In the genomic region with DNA sequence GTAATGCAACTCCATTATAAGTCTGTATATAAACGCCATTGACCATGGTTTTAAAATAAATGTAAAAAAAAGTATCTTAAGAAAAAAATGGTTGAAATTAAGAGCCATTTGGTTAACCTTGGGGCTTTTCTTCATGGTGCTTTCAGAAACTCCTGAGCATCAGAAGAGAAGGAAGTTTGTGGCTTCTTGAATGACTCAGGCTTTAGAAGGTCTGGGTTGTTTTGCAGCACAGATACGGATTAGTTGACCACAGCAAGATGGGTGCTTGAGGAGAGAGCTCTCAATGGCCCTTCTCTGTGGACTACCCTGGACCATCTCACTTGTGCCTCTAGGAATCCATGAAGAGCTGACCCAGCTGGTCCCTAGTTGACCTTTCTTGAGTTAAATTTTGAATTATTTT, we compare ENCODE assay signal across 1 cellular context.
TF ChIP-seq lines count a peak whose summit lies in the region.

No MANE protein-coding gene starts in this region.

TF ChIP-seq in GM12878, 131 proteins besides CTCF, POLR2A, EP300 and RAD21 (continued from another document and continues in another):
- TF ChIP-seq MEF2A (IDR thresholded peaks at IDR 0.05; ENCODE audit: insufficient read depth, low read depth, low read length) (no peak), POLR2AphosphoS5 (IDR thresholded peaks at IDR 0.05; ENCODE audit: low read length) (no peak), BCL11A (IDR thresholded peaks at IDR 0.05; ENCODE audit: low read depth, low read length) (peak; percentile 40; the same call in 1 of the 2 replicates), TCF7 (IDR thresholded peaks at IDR 0.05; ENCODE audit: borderline replicate concordance) (no peak), SMAD1 (IDR thresholded peaks at IDR 0.05; ENCODE audit: low read depth, partially characterized antibody) (no peak), JUNB (IDR thresholded peaks at IDR 0.05) (peak; percentile 68), IKZF1 (conservative IDR thresholded peaks at IDR 0.05) (no peak; the same call in 1 of the 2 replicates), IKZF2 (IDR thresholded peaks at IDR 0.05) (peak in 1 of 2 experiments; percentile 41; a peak in 1 of 4 replicates), CHD2 (IDR thresholded peaks at IDR 0.05; ENCODE audit: borderline replicate concordance, low read depth, low read length) (no peak), ASH2L (IDR thresholded peaks at IDR 0.05; ENCODE audit: borderline replicate concordance, low read depth) (no peak), RB1 (IDR thresholded peaks at IDR 0.05; ENCODE audit: borderline replicate concordance) (no peak), PAX5 (IDR thresholded peaks at IDR 0.05; ENCODE audit: borderline replicate concordance, low read depth, low read length) (no peak), MXI1 (IDR thresholded peaks at IDR 0.05; ENCODE audit: low read depth, low read length) (no peak), FOXM1 (IDR thresholded peaks at IDR 0.05; ENCODE audit: low read depth, low read length) (peak; percentile 48; the same call in 1 of the 2 replicates), SUPT20H (IDR thresholded peaks at IDR 0.05; ENCODE audit: borderline replicate concordance, control insufficient read depth, low read depth, low read length) (no peak), STAT3 (IDR thresholded peaks at IDR 0.05; ENCODE audit: low read depth, low read length) (no peak), SMAD5 (IDR thresholded peaks at IDR 0.05; ENCODE audit: low read depth) (no peak), CBFB (IDR thresholded peaks at IDR 0.05; ENCODE audit: low read depth) (0 out of 2 replicates have a peak, but pooled peaks have one; percentile 34), SPI1 (IDR thresholded peaks at IDR 0.05; ENCODE audit: borderline replicate concordance, insufficient read depth, low read depth, low read length) (no peak), ZBED1 (IDR thresholded peaks at IDR 0.05; ENCODE audit: borderline replicate concordance) (no peak), EZH2 (IDR thresholded peaks at IDR 0.05; ENCODE audit: borderline replicate concordance, control insufficient read depth, low read depth, low read length) (no peak), CREB1 (IDR thresholded peaks at IDR 0.05; ENCODE audit: low read depth) (no peak)
- TF ChIP-seq, protein P1, sequence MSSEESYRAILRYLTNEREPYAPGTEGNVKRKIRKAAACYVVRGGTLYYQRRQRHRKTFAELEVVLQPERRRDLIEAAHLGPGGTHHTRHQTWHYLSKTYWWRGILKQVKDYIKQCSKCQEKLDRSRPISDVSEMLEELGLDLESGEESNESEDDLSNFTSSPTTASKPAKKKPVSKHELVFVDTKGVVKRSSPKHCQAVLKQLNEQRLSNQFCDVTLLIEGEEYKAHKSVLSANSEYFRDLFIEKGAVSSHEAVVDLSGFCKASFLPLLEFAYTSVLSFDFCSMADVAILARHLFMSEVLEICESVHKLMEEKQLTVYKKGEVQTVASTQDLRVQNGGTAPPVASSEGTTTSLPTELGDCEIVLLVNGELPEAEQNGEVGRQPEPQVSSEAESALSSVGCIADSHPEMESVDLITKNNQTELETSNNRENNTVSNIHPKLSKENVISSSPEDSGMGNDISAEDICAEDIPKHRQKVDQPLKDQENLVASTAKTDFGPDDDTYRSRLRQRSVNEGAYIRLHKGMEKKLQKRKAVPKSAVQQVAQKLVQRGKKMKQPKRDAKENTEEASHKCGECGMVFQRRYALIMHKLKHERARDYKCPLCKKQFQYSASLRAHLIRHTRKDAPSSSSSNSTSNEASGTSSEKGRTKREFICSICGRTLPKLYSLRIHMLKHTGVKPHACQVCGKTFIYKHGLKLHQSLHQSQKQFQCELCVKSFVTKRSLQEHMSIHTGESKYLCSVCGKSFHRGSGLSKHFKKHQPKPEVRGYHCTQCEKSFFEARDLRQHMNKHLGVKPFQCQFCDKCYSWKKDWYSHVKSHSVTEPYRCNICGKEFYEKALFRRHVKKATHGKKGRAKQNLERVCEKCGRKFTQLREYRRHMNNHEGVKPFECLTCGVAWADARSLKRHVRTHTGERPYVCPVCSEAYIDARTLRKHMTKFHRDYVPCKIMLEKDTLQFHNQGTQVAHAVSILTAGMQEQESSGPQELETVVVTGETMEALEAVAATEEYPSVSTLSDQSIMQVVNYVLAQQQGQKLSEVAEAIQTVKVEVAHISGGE (CRISPR knock-in tag; IDR thresholded peaks at IDR 0.05): no peak
- TF ChIP-seq, protein P2, sequence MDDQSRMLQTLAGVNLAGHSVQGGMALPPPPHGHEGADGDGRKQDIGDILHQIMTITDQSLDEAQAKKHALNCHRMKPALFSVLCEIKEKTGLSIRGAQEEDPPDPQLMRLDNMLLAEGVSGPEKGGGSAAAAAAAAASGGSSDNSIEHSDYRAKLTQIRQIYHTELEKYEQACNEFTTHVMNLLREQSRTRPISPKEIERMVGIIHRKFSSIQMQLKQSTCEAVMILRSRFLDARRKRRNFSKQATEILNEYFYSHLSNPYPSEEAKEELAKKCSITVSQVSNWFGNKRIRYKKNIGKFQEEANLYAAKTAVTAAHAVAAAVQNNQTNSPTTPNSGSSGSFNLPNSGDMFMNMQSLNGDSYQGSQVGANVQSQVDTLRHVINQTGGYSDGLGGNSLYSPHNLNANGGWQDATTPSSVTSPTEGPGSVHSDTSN (IDR thresholded peaks at IDR 0.05; ENCODE audit: insufficient replicate concordance, low read depth, low read length): no peak
- TF ChIP-seq, protein P3, sequence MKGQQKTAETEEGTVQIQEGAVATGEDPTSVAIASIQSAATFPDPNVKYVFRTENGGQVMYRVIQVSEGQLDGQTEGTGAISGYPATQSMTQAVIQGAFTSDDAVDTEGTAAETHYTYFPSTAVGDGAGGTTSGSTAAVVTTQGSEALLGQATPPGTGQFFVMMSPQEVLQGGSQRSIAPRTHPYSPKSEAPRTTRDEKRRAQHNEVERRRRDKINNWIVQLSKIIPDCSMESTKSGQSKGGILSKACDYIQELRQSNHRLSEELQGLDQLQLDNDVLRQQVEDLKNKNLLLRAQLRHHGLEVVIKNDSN (IDR thresholded peaks at IDR 0.05; ENCODE audit: borderline replicate concordance, extremely low read length, insufficient read depth, low read depth, low read length): no peak
- TF ChIP-seq, protein P4, sequence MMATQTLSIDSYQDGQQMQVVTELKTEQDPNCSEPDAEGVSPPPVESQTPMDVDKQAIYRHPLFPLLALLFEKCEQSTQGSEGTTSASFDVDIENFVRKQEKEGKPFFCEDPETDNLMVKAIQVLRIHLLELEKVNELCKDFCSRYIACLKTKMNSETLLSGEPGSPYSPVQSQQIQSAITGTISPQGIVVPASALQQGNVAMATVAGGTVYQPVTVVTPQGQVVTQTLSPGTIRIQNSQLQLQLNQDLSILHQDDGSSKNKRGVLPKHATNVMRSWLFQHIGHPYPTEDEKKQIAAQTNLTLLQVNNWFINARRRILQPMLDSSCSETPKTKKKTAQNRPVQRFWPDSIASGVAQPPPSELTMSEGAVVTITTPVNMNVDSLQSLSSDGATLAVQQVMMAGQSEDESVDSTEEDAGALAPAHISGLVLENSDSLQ (IDR thresholded peaks at IDR 0.05): no peak
- TF ChIP-seq, protein P5, sequence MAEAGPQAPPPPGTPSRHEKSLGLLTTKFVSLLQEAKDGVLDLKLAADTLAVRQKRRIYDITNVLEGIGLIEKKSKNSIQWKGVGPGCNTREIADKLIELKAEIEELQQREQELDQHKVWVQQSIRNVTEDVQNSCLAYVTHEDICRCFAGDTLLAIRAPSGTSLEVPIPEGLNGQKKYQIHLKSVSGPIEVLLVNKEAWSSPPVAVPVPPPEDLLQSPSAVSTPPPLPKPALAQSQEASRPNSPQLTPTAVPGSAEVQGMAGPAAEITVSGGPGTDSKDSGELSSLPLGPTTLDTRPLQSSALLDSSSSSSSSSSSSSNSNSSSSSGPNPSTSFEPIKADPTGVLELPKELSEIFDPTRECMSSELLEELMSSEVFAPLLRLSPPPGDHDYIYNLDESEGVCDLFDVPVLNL (IDR thresholded peaks at IDR 0.05; ENCODE audit: low read depth, low read length): no peak
- TF ChIP-seq, protein P6, sequence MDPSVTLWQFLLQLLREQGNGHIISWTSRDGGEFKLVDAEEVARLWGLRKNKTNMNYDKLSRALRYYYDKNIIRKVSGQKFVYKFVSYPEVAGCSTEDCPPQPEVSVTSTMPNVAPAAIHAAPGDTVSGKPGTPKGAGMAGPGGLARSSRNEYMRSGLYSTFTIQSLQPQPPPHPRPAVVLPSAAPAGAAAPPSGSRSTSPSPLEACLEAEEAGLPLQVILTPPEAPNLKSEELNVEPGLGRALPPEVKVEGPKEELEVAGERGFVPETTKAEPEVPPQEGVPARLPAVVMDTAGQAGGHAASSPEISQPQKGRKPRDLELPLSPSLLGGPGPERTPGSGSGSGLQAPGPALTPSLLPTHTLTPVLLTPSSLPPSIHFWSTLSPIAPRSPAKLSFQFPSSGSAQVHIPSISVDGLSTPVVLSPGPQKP (IDR thresholded peaks at IDR 0.05; ENCODE audit: low read depth, low read length): no peak
- TF ChIP-seq, protein P7, sequence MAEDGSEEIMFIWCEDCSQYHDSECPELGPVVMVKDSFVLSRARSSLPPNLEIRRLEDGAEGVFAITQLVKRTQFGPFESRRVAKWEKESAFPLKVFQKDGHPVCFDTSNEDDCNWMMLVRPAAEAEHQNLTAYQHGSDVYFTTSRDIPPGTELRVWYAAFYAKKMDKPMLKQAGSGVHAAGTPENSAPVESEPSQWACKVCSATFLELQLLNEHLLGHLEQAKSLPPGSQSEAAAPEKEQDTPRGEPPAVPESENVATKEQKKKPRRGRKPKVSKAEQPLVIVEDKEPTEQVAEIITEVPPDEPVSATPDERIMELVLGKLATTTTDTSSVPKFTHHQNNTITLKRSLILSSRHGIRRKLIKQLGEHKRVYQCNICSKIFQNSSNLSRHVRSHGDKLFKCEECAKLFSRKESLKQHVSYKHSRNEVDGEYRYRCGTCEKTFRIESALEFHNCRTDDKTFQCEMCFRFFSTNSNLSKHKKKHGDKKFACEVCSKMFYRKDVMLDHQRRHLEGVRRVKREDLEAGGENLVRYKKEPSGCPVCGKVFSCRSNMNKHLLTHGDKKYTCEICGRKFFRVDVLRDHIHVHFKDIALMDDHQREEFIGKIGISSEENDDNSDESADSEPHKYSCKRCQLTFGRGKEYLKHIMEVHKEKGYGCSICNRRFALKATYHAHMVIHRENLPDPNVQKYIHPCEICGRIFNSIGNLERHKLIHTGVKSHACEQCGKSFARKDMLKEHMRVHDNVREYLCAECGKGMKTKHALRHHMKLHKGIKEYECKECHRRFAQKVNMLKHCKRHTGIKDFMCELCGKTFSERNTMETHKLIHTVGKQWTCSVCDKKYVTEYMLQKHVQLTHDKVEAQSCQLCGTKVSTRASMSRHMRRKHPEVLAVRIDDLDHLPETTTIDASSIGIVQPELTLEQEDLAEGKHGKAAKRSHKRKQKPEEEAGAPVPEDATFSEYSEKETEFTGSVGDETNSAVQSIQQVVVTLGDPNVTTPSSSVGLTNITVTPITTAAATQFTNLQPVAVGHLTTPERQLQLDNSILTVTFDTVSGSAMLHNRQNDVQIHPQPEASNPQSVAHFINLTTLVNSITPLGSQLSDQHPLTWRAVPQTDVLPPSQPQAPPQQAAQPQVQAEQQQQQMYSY (CRISPR knock-in tag; IDR thresholded peaks at IDR 0.05): no peak
- TF ChIP-seq, protein P8, sequence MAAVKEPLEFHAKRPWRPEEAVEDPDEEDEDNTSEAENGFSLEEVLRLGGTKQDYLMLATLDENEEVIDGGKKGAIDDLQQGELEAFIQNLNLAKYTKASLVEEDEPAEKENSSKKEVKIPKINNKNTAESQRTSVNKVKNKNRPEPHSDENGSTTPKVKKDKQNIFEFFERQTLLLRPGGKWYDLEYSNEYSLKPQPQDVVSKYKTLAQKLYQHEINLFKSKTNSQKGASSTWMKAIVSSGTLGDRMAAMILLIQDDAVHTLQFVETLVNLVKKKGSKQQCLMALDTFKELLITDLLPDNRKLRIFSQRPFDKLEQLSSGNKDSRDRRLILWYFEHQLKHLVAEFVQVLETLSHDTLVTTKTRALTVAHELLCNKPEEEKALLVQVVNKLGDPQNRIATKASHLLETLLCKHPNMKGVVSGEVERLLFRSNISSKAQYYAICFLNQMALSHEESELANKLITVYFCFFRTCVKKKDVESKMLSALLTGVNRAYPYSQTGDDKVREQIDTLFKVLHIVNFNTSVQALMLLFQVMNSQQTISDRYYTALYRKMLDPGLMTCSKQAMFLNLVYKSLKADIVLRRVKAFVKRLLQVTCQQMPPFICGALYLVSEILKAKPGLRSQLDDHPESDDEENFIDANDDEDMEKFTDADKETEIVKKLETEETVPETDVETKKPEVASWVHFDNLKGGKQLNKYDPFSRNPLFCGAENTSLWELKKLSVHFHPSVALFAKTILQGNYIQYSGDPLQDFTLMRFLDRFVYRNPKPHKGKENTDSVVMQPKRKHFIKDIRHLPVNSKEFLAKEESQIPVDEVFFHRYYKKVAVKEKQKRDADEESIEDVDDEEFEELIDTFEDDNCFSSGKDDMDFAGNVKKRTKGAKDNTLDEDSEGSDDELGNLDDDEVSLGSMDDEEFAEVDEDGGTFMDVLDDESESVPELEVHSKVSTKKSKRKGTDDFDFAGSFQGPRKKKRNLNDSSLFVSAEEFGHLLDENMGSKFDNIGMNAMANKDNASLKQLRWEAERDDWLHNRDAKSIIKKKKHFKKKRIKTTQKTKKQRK (IDR thresholded peaks at IDR 0.05; ENCODE audit: low read depth, low read length): no peak
- TF ChIP-seq, protein P9, sequence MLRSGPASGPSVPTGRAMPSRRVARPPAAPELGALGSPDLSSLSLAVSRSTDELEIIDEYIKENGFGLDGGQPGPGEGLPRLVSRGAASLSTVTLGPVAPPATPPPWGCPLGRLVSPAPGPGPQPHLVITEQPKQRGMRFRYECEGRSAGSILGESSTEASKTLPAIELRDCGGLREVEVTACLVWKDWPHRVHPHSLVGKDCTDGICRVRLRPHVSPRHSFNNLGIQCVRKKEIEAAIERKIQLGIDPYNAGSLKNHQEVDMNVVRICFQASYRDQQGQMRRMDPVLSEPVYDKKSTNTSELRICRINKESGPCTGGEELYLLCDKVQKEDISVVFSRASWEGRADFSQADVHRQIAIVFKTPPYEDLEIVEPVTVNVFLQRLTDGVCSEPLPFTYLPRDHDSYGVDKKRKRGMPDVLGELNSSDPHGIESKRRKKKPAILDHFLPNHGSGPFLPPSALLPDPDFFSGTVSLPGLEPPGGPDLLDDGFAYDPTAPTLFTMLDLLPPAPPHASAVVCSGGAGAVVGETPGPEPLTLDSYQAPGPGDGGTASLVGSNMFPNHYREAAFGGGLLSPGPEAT (IDR thresholded peaks at IDR 0.05; ENCODE audit: low read depth): no peak
- TF ChIP-seq, protein P10, sequence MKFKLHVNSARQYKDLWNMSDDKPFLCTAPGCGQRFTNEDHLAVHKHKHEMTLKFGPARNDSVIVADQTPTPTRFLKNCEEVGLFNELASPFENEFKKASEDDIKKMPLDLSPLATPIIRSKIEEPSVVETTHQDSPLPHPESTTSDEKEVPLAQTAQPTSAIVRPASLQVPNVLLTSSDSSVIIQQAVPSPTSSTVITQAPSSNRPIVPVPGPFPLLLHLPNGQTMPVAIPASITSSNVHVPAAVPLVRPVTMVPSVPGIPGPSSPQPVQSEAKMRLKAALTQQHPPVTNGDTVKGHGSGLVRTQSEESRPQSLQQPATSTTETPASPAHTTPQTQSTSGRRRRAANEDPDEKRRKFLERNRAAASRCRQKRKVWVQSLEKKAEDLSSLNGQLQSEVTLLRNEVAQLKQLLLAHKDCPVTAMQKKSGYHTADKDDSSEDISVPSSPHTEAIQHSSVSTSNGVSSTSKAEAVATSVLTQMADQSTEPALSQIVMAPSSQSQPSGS (IDR thresholded peaks at IDR 0.05; ENCODE audit: low read length): peak; percentile 65
- TF ChIP-seq, protein P11, sequence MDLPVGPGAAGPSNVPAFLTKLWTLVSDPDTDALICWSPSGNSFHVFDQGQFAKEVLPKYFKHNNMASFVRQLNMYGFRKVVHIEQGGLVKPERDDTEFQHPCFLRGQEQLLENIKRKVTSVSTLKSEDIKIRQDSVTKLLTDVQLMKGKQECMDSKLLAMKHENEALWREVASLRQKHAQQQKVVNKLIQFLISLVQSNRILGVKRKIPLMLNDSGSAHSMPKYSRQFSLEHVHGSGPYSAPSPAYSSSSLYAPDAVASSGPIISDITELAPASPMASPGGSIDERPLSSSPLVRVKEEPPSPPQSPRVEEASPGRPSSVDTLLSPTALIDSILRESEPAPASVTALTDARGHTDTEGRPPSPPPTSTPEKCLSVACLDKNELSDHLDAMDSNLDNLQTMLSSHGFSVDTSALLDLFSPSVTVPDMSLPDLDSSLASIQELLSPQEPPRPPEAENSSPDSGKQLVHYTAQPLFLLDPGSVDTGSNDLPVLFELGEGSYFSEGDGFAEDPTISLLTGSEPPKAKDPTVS (IDR thresholded peaks at IDR 0.05; ENCODE audit: low read depth, low read length): no peak
